1 cellular context compared by ENCODE assay signal in the genomic region with DNA sequence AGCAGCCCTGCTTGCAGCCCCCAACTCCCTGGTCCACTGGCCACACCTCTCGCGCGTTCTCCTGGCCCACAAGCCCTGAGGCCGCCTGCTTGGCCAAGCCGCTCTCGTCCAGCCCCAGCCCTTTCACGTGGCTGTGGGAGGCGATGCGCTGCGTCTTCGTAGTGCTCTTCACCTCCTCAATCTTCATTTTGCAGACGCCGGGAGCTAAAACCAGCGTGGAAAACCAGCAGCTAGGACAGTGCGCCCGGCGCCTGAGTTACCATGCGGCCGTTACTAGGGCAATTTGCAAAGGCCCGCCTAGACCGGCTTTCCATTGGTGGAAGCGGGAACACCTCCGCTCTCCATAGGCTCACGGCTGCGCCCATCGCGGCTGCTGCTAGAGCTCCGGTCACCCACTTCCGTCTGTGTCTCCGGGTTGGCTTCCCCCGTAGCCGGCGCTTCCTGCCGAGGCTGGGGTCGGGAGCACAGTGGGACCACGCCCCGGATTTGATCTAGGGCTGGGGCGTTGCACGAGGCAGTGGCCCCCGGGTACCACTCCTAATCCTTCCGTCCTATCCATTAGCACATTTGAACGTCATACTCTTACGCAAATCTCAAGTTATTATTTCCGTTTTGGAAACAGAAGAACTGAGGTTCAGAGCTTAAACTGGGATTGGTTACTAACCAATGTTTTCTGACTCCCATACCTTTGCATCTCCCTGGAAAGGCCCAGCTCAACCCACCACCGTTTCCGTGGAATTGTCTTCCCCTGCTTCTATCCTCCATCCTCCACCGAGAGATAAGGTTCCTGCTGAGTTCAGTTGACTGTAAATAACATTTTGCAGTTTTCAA.
TF ChIP-seq lines count a peak whose summit lies in the region.

A gene (minus strand): TSS at position 275 of the 831 bp plus-strand sequence. CDS start 88 bp downstream, at position 187.

TF ChIP-seq in HepG2, 621 proteins besides CTCF, POLR2A, EP300 and RAD21 (continued from another document and continues in another):
- TF ChIP-seq, protein P1, sequence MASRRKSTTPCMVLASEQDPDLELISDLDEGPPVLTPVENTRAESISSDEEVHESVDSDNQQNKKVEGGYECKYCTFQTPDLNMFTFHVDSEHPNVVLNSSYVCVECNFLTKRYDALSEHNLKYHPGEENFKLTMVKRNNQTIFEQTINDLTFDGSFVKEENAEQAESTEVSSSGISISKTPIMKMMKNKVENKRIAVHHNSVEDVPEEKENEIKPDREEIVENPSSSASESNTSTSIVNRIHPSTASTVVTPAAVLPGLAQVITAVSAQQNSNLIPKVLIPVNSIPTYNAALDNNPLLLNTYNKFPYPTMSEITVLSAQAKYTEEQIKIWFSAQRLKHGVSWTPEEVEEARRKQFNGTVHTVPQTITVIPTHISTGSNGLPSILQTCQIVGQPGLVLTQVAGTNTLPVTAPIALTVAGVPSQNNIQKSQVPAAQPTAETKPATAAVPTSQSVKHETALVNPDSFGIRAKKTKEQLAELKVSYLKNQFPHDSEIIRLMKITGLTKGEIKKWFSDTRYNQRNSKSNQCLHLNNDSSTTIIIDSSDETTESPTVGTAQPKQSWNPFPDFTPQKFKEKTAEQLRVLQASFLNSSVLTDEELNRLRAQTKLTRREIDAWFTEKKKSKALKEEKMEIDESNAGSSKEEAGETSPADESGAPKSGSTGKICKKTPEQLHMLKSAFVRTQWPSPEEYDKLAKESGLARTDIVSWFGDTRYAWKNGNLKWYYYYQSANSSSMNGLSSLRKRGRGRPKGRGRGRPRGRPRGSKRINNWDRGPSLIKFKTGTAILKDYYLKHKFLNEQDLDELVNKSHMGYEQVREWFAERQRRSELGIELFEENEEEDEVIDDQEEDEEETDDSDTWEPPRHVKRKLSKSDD (CRISPR knock-in tag; IDR thresholded peaks at IDR 0.05; ENCODE audit: low read depth): peak; percentile 65; the same call in 1 of the 2 replicates
- TF ChIP-seq ZNF484 (CRISPR knock-in tag; IDR thresholded peaks at IDR 0.05; ENCODE audit: borderline replicate concordance, low read depth) (no peak), TBX2 (CRISPR knock-in tag; IDR thresholded peaks at IDR 0.05; ENCODE audit: borderline replicate concordance) (peak; percentile 57; the same call in 1 of the 2 replicates), NFE2L1 (CRISPR knock-in tag; IDR thresholded peaks at IDR 0.05; ENCODE audit: borderline replicate concordance) (no peak), RARG (CRISPR knock-in tag; IDR thresholded peaks at IDR 0.05; ENCODE audit: low read depth) (no peak), KAT2B (IDR thresholded peaks at IDR 0.05; ENCODE audit: borderline replicate concordance, low read depth, low read length) (no peak), NAIF1 (CRISPR knock-in tag; IDR thresholded peaks at IDR 0.05; ENCODE audit: borderline replicate concordance) (no peak; the same call in 1 of the 2 replicates), CHD2 (IDR thresholded peaks at IDR 0.05; ENCODE audit: low read depth, low read length) (peak; percentile 33; the same call in 1 of the 2 replicates), ZNF124 (CRISPR knock-in tag; IDR thresholded peaks at IDR 0.05) (no peak), SP2 (CRISPR knock-in tag; IDR thresholded peaks at IDR 0.05) (peak; percentile 98), ZNF431 (CRISPR knock-in tag; IDR thresholded peaks at IDR 0.05; ENCODE audit: borderline replicate concordance, low read depth) (no peak), REXO4 (CRISPR knock-in tag; IDR thresholded peaks at IDR 0.05; ENCODE audit: borderline replicate concordance) (no peak), ZNF749 (CRISPR knock-in tag; IDR thresholded peaks at IDR 0.05; ENCODE audit: borderline replicate concordance) (no peak), FOXC1 (CRISPR knock-in tag; IDR thresholded peaks at IDR 0.05; ENCODE audit: borderline replicate concordance) (peak; percentile 56; the same call in 1 of the 2 replicates), ARNTL (CRISPR knock-in tag; IDR thresholded peaks at IDR 0.05) (peak; percentile 54), ZNF672 (CRISPR knock-in tag; IDR thresholded peaks at IDR 0.05) (no peak), KAT7 (CRISPR knock-in tag; IDR thresholded peaks at IDR 0.05; ENCODE audit: borderline replicate concordance) (peak; percentile 79; the same call in 1 of the 2 replicates), NR1H2 (CRISPR knock-in tag; IDR thresholded peaks at IDR 0.05; ENCODE audit: borderline replicate concordance, low read depth) (no peak), ZNF550 (CRISPR knock-in tag; IDR thresholded peaks at IDR 0.05; ENCODE audit: borderline replicate concordance) (no peak), MBD4 (IDR thresholded peaks at IDR 0.05; ENCODE audit: borderline replicate concordance, low read length) (no peak), ZEB1 (IDR thresholded peaks at IDR 0.05; ENCODE audit: insufficient replicate concordance, low read depth) (no peak), POGZ (CRISPR knock-in tag; IDR thresholded peaks at IDR 0.05) (peak; percentile 90), ARNT (IDR thresholded peaks at IDR 0.05) (no peak), EED (CRISPR knock-in tag; IDR thresholded peaks at IDR 0.05) (0 out of 2 replicates have a peak, but pooled peaks have one; percentile 67), MTF2 (CRISPR knock-in tag; IDR thresholded peaks at IDR 0.05; ENCODE audit: borderline replicate concordance) (no peak), ETV6 (CRISPR knock-in tag; conservative IDR thresholded peaks at IDR 0.05) (no peak; the same call in 1 of the 2 replicates), JUN (CRISPR knock-in tag; IDR thresholded peaks at IDR 0.05) (no peak), ISX (CRISPR knock-in tag; conservative IDR thresholded peaks at IDR 0.05) (no peak), TBP (CRISPR knock-in tag; IDR thresholded peaks at IDR 0.05) (no peak), ZNF30 (CRISPR knock-in tag; IDR thresholded peaks at IDR 0.05) (no peak; the same call in 1 of the 2 replicates)
- TF ChIP-seq, protein P2, sequence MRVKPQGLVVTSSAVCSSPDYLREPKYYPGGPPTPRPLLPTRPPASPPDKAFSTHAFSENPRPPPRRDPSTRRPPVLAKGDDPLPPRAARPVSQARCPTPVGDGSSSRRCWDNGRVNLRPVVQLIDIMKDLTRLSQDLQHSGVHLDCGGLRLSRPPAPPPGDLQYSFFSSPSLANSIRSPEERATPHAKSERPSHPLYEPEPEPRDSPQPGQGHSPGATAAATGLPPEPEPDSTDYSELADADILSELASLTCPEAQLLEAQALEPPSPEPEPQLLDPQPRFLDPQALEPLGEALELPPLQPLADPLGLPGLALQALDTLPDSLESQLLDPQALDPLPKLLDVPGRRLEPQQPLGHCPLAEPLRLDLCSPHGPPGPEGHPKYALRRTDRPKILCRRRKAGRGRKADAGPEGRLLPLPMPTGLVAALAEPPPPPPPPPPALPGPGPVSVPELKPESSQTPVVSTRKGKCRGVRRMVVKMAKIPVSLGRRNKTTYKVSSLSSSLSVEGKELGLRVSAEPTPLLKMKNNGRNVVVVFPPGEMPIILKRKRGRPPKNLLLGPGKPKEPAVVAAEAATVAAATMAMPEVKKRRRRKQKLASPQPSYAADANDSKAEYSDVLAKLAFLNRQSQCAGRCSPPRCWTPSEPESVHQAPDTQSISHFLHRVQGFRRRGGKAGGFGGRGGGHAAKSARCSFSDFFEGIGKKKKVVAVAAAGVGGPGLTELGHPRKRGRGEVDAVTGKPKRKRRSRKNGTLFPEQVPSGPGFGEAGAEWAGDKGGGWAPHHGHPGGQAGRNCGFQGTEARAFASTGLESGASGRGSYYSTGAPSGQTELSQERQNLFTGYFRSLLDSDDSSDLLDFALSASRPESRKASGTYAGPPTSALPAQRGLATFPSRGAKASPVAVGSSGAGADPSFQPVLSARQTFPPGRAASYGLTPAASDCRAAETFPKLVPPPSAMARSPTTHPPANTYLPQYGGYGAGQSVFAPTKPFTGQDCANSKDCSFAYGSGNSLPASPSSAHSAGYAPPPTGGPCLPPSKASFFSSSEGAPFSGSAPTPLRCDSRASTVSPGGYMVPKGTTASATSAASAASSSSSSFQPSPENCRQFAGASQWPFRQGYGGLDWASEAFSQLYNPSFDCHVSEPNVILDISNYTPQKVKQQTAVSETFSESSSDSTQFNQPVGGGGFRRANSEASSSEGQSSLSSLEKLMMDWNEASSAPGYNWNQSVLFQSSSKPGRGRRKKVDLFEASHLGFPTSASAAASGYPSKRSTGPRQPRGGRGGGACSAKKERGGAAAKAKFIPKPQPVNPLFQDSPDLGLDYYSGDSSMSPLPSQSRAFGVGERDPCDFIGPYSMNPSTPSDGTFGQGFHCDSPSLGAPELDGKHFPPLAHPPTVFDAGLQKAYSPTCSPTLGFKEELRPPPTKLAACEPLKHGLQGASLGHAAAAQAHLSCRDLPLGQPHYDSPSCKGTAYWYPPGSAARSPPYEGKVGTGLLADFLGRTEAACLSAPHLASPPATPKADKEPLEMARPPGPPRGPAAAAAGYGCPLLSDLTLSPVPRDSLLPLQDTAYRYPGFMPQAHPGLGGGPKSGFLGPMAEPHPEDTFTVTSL (CRISPR knock-in tag; IDR thresholded peaks at IDR 0.05; ENCODE audit: borderline replicate concordance): no peak
- TF ChIP-seq, protein P3, sequence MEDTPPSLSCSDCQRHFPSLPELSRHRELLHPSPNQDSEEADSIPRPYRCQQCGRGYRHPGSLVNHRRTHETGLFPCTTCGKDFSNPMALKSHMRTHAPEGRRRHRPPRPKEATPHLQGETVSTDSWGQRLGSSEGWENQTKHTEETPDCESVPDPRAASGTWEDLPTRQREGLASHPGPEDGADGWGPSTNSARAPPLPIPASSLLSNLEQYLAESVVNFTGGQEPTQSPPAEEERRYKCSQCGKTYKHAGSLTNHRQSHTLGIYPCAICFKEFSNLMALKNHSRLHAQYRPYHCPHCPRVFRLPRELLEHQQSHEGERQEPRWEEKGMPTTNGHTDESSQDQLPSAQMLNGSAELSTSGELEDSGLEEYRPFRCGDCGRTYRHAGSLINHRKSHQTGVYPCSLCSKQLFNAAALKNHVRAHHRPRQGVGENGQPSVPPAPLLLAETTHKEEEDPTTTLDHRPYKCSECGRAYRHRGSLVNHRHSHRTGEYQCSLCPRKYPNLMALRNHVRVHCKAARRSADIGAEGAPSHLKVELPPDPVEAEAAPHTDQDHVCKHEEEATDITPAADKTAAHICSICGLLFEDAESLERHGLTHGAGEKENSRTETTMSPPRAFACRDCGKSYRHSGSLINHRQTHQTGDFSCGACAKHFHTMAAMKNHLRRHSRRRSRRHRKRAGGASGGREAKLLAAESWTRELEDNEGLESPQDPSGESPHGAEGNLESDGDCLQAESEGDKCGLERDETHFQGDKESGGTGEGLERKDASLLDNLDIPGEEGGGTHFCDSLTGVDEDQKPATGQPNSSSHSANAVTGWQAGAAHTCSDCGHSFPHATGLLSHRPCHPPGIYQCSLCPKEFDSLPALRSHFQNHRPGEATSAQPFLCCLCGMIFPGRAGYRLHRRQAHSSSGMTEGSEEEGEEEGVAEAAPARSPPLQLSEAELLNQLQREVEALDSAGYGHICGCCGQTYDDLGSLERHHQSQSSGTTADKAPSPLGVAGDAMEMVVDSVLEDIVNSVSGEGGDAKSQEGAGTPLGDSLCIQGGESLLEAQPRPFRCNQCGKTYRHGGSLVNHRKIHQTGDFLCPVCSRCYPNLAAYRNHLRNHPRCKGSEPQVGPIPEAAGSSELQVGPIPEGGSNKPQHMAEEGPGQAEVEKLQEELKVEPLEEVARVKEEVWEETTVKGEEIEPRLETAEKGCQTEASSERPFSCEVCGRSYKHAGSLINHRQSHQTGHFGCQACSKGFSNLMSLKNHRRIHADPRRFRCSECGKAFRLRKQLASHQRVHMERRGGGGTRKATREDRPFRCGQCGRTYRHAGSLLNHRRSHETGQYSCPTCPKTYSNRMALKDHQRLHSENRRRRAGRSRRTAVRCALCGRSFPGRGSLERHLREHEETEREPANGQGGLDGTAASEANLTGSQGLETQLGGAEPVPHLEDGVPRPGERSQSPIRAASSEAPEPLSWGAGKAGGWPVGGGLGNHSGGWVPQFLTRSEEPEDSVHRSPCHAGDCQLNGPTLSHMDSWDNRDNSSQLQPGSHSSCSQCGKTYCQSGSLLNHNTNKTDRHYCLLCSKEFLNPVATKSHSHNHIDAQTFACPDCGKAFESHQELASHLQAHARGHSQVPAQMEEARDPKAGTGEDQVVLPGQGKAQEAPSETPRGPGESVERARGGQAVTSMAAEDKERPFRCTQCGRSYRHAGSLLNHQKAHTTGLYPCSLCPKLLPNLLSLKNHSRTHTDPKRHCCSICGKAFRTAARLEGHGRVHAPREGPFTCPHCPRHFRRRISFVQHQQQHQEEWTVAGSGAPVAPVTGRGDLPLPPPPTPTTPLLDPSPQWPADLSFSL (CRISPR knock-in tag; IDR thresholded peaks at IDR 0.05): no peak
- TF ChIP-seq, protein P4, sequence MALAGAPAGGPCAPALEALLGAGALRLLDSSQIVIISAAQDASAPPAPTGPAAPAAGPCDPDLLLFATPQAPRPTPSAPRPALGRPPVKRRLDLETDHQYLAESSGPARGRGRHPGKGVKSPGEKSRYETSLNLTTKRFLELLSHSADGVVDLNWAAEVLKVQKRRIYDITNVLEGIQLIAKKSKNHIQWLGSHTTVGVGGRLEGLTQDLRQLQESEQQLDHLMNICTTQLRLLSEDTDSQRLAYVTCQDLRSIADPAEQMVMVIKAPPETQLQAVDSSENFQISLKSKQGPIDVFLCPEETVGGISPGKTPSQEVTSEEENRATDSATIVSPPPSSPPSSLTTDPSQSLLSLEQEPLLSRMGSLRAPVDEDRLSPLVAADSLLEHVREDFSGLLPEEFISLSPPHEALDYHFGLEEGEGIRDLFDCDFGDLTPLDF (CRISPR knock-in tag; IDR thresholded peaks at IDR 0.05): no peak
- TF ChIP-seq, protein P5, sequence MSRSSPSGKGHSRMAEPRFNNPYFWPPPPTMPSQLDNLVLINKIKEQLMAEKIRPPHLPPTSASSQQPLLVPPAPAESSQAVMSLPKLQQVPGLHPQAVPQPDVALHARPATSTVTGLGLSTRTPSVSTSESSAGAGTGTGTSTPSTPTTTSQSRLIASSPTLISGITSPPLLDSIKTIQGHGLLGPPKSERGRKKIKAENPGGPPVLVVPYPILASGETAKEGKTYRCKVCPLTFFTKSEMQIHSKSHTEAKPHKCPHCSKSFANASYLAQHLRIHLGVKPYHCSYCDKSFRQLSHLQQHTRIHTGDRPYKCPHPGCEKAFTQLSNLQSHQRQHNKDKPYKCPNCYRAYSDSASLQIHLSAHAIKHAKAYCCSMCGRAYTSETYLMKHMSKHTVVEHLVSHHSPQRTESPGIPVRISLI (CRISPR knock-in tag; IDR thresholded peaks at IDR 0.05; ENCODE audit: borderline replicate concordance): no peak
- TF ChIP-seq, protein P6, sequence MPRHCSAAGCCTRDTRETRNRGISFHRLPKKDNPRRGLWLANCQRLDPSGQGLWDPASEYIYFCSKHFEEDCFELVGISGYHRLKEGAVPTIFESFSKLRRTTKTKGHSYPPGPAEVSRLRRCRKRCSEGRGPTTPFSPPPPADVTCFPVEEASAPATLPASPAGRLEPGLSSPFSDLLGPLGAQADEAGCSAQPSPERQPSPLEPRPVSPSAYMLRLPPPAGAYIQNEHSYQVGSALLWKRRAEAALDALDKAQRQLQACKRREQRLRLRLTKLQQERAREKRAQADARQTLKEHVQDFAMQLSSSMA (CRISPR knock-in tag; IDR thresholded peaks at IDR 0.05): 0 out of 2 replicates have a peak, but pooled peaks have one; percentile 67
- TF ChIP-seq, protein P7, sequence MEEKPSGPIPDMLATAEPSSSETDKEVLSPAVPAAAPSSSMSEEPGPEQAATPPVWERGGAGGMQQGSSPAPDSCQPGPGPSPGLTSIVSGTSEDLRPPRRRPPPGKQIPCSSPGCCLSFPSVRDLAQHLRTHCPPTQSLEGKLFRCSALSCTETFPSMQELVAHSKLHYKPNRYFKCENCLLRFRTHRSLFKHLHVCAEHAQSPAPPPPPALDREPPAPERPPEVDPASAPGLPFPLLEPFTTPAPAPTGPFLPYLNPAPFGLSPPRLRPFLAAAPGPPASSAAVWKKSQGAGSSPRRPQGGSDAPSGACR (CRISPR knock-in tag; IDR thresholded peaks at IDR 0.05): peak; percentile 88
